ENCODE assay signal across 12 cellular contexts in genomic region chr3:114005406-114005987, GRCh38. TPM values are rescaled to one million over a fixed set of nuclear protein-coding genes. Genes with fewer than 3 reads are reported as not detected.
DNase-seq lines count a peak whose midpoint lies in the region; ATAC-seq, FAIRE-seq and TF ChIP-seq lines count a peak whose summit lies in the region.
"Had no signal": no experiment of that assay in that cellular context is flagged by ENCODE, and none has a peak within 500 bp of the region (broad histone marks: within the 10 kb centered on the region; RNA-seq: fewer than 3 reads in every experiment).

No MANE protein-coding gene starts in this region.

- no peak for FAIRE-seq in kidney (lab: Jason Lieb, UNC)

- H2AK5ac ChIP-seq in trophoblast cell (ENCODE audit: low read length): no peak overlapping the region

- H3K9me3 ChIP-seq in trophoblast cell (ENCODE audit: insufficient read depth, low read depth, low read length) (peaks cover 1% of the 10 kb centered on the region), kidney (ENCODE audit: control insufficient read depth in 1 of 2, low read length in 2 of 2) (peaks cover 0 to 6% of the 10 kb centered on the region in 2 donors)

- no peak overlapping the region for H3K4me3 ChIP-seq in trophoblast cell (ENCODE audit: low read depth, low read length)
- H3K4me3 ChIP-seq in kidney (ENCODE audit: low read length in 2 of 2): no peak overlapping the region

- no peak overlapping the region for H3K4ac ChIP-seq in trophoblast cell (ENCODE audit: low read depth, low read length)

- intact Hi-C loops in activated CD8-positive, alpha-beta T cell treated with anti-CD3 and anti-CD28 coated beads for 36 hours (cut with micrococcal nuclease): no loop called here
- intact Hi-C loops in kidney (cut with DNase I) (no loop called here), left colon (cut with DNase I, micrococcal nuclease) (no loop called here)

- H3K27ac ChIP-seq in trophoblast cell (ENCODE audit: low read depth, low read length) (no peak overlapping the region), kidney (ENCODE audit: low read depth in 2 of 2, low read length in 2 of 2) (no peak overlapping the region)

- H3K4me1 Mint-ChIP-seq in activated CD8-positive, alpha-beta T cell treated with anti-CD3 and anti-CD28 coated beads for 36 hours (ENCODE audit: low read depth): no peaks in the 10 kb centered on the region

- no peak overlapping the region for H3K23ac ChIP-seq in trophoblast cell (ENCODE audit: low read length)

- H3K4me2 ChIP-seq in trophoblast cell (ENCODE audit: low read length): no peak overlapping the region

- H3K4me1 ChIP-seq in trophoblast cell (ENCODE audit: control insufficient read depth in 1 of 2, insufficient read depth in 2 of 2, low read length in 2 of 2): no peaks in the 10 kb centered on the region
- H3K4me1 ChIP-seq in kidney (ENCODE audit: control insufficient read depth in 1 of 2, insufficient read depth in 1 of 2, low read depth in 1 of 2, low read length in 2 of 2): no peaks in the 10 kb centered on the region

- H3K14ac ChIP-seq in trophoblast cell (ENCODE audit: low read length): no peak overlapping the region

- H3K9me3 Mint-ChIP-seq in activated CD8-positive, alpha-beta T cell treated with anti-CD3 and anti-CD28 coated beads for 36 hours: no peaks in the 10 kb centered on the region
- H3K9me3 Mint-ChIP-seq: T-helper 2 cell treated with Interferon-gamma antibody and Interleukin-4, amounts not matched to agents 5 μg/mL and 100 μg/mL, for 36 hours had no signal

- no peaks in the 10 kb centered on the region for H3K79me1 ChIP-seq in trophoblast cell (ENCODE audit: low read length)

- peaks cover 7% of the 10 kb centered on the region for H3K36me3 Mint-ChIP-seq in activated CD8-positive, alpha-beta T cell treated with anti-CD3 and anti-CD28 coated beads for 36 hours (ENCODE audit: low read depth)

- no peak overlapping the region for H4K12ac ChIP-seq in trophoblast cell (ENCODE audit: low read depth, low read length)

- H3K27me3 ChIP-seq in trophoblast cell (ENCODE audit: insufficient read depth, low read length): no peaks in the 10 kb centered on the region

- no peak for TF ChIP-seq CTCF in activated CD8-positive, alpha-beta T cell treated with anti-CD3 and anti-CD28 coated beads for 36 hours (IDR thresholded peaks at IDR 0.05)
- TF ChIP-seq CTCF in kidney (IDR thresholded peaks at IDR 0.05; ENCODE audit: borderline replicate concordance, extremely low read depth, insufficient read depth): no peak

- H3K36me3 ChIP-seq in trophoblast cell (ENCODE audit: control insufficient read depth in 1 of 2, insufficient read depth in 2 of 2, low read length in 2 of 2): peaks cover 2 to 4% of the 10 kb centered on the region in 2 experiments
- peaks cover 10 to 16% of the 10 kb centered on the region in 2 donors for H3K36me3 ChIP-seq in kidney (ENCODE audit: control insufficient read depth in 1 of 2, insufficient read depth in 2 of 2, low read length in 2 of 2)

- H2BK12ac ChIP-seq in trophoblast cell (ENCODE audit: low read length): no peak overlapping the region

- H4K91ac ChIP-seq in trophoblast cell (ENCODE audit: low read depth, low read length): no peak overlapping the region

- no peaks in the 10 kb centered on the region for H3K79me2 ChIP-seq in trophoblast cell (ENCODE audit: control insufficient read depth, insufficient read depth, low read length, poor library complexity)

- H3K27me3 Mint-ChIP-seq in activated CD8-positive, alpha-beta T cell treated with anti-CD3 and anti-CD28 coated beads for 36 hours: no peaks in the 10 kb centered on the region
- H3K27me3 Mint-ChIP-seq: progenitor cell of endocrine pancreas had no signal

- CTCF ChIA-PET in activated CD8-positive, alpha-beta T cell treated with anti-CD3 and anti-CD28 coated beads for 36 hours (lab: Charles Lee): no interaction called here

- POLR2A ChIA-PET in activated CD8-positive, alpha-beta T cell treated with anti-CD3 and anti-CD28 coated beads for 36 hours (lab: Charles Lee): interaction anchor here (0.7 kb wide), 1 partner anchor 120 kb away, joined by 3 read pairs; no protein-coding TSS in a partner anchor

- DNase-seq in trophoblast cell (no peak), kidney (no peak), left colon (no peak)
- DNase-seq in activated CD8-positive, alpha-beta T cell treated with anti-CD3 and anti-CD28 coated beads for 36 hours: no peak
- DNase-seq: activated CD8-positive, alpha-beta memory T cell treated with anti-CD3 and anti-CD28 coated beads, Interleukin-2, amount 50 U/mL, for 4 hours; Kasumi-1 had no signal

- no peak overlapping the region for H3K27ac Mint-ChIP-seq in activated CD8-positive, alpha-beta T cell treated with anti-CD3 and anti-CD28 coated beads for 36 hours
- H3K27ac Mint-ChIP-seq: progenitor cell of endocrine pancreas; T-helper 2 cell treated with Interferon-gamma antibody and Interleukin-4, amounts not matched to agents 5 μg/mL and 100 μg/mL, for 36 hours had no signal

- ATAC-seq in GM18858 (IDR thresholded peaks at IDR 0.05; ENCODE audit: unreplicated experiment) (peak; percentile 95), GM21526 (IDR thresholded peaks at IDR 0.05; ENCODE audit: low FRiP score, unreplicated experiment) (peak; percentile 95), HG03135 (IDR thresholded peaks at IDR 0.05; ENCODE audit: unreplicated experiment) (peak; percentile 95), esophagus mucosa (peak; percentile 38), left colon (no peak)
- ATAC-seq in activated CD8-positive, alpha-beta T cell treated with anti-CD3 and anti-CD28 coated beads for 36 hours: no peak

- no CpG with 5 or more reads among the region's 5 CpGs for WGBS in trophoblast cell (ENCODE audit: extremely low coverage, insufficient coverage, insufficient read length)

- H3K4me3 Mint-ChIP-seq in activated CD8-positive, alpha-beta T cell treated with anti-CD3 and anti-CD28 coated beads for 36 hours: no peak overlapping the region
- H3K4me3 Mint-ChIP-seq: T-helper 2 cell treated with Interferon-gamma antibody and Interleukin-4, amounts not matched to agents 5 μg/mL and 100 μg/mL, for 36 hours had no signal

- no peak overlapping the region for H2AFZ ChIP-seq in trophoblast cell (ENCODE audit: insufficient read depth, low read length, poor library complexity)

- no peak overlapping the region for H3K18ac ChIP-seq in trophoblast cell (ENCODE audit: low read length)

- no peak overlapping the region for H2BK120ac ChIP-seq in trophoblast cell (ENCODE audit: insufficient read depth, low read length, poor library complexity)

- H3K9ac ChIP-seq in trophoblast cell (ENCODE audit: low read length) (no peak overlapping the region), kidney (ENCODE audit: low read length in 2 of 2) (no peak overlapping the region)

- H4K8ac ChIP-seq in trophoblast cell (ENCODE audit: low read depth, low read length): no peak overlapping the region

- H2BK5ac ChIP-seq in trophoblast cell (ENCODE audit: low read depth, low read length, poor library complexity): no peak overlapping the region

RNA-seq across cellular contexts. Expression of gene CCDC191, which starts 50.8 kb away (rescaled TPM):
- 1.6 TPM for total RNA-seq in esophagus mucosa
- polyA plus RNA-seq in trophoblast cell (2013): 1.2 and 1.3 TPM in 2 replicates
- 1 to 10 TPM; 1.5 to 1.7 TPM for total RNA-seq in activated CD8-positive, alpha-beta T cell treated with anti-CD3 and anti-CD28 coated beads for 36 hours
- total RNA-seq in kidney: 11.7 TPM
- 3.7 TPM for polyA plus RNA-seq in kidney (ENCODE audit: insufficient read depth, low read depth, low replicate concordance)
- 1 to 10 TPM; 3.4 to 4.0 TPM for total RNA-seq in left colon

RNA-seq across cellular contexts. Expression of gene QTRT2, which starts 51.0 kb away (rescaled TPM):
- 19.8 TPM for total RNA-seq in esophagus mucosa
- polyA plus RNA-seq in trophoblast cell (2013): 11.0 and 12.1 TPM in 2 replicates
- 10 to 100 TPM; 31.6 to 36.8 TPM for total RNA-seq in activated CD8-positive, alpha-beta T cell treated with anti-CD3 and anti-CD28 coated beads for 36 hours
- 26.1 TPM for total RNA-seq in kidney
- polyA plus RNA-seq in kidney (ENCODE audit: insufficient read depth, low read depth, low replicate concordance): 4.7 TPM
- total RNA-seq in left colon: 10 to 100 TPM; 19.5 to 22.2 TPM

RNA-seq across cellular contexts. Expression of gene ZDHHC23, which starts 57.7 kb away (rescaled TPM):
- 3.0 TPM for total RNA-seq in esophagus mucosa
- 2.1 and 2.7 TPM in 2 replicates for polyA plus RNA-seq in trophoblast cell (2013)
- 1 to 10 TPM; 2.7 to 3.4 TPM for total RNA-seq in activated CD8-positive, alpha-beta T cell treated with anti-CD3 and anti-CD28 coated beads for 36 hours
- total RNA-seq in kidney: 20.1 TPM
- polyA plus RNA-seq in kidney (ENCODE audit: insufficient read depth, low read depth, low replicate concordance): 4.8 TPM
- total RNA-seq in left colon: 10 to 100 TPM; 47.7 to 48.3 TPM

Comparison
In these comparisons a context has a peak if more than half of its experiments do, and no peak if none do; other contexts are left out.
1. ATAC-seq: peak in GM18858 (single experiment), GM21526 (single experiment), HG03135 (single experiment) and esophagus mucosa (single experiment); none in activated CD8-positive, alpha-beta T cell treated with anti-CD3 and anti-CD28 coated beads for 36 hours (single experiment) and left colon (single experiment).